ENCODE assay signal across 23 cellular contexts in the genomic region with DNA sequence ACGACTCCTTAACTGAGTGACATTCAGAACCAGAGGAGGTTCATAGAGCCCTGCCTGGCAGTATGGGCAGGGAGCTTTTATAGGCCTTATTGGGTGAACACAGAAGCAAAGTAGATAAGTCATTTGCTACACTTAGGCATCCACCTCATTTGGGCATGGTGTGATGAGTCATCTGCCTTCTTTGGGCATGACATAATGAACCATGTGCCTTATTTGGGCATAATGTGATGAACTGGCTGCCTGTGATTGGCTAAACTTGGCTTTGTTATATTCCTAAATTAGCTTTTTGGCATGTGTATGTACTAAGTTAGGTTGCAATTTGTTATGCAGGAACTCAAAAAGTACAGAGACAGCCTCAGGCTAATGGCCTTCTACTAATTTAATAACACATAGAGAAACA.
A peak's percentile ranks its signal among the peaks of the same experiment; 100 is the strongest.
DNase-seq lines count a peak whose midpoint lies in the region; ATAC-seq and TF ChIP-seq lines count a peak whose summit lies in the region.
"Had no signal": no experiment of that assay in that cellular context is flagged by ENCODE, and none has a peak within 500 bp of the region (broad histone marks: within the 10 kb centered on the region; RNA-seq: fewer than 3 reads in every experiment).

No MANE protein-coding gene starts in this region.

- no peaks in the 10 kb centered on the region for H3K36me3 ChIP-seq in MG63
- no peaks in the 10 kb centered on the region for H3K36me3 ChIP-seq in breast epithelium
- H3K36me3 ChIP-seq: transverse colon, WERI-Rb-1 had no signal

- H3K4me3 ChIP-seq in MG63 (no peak overlapping the region), breast epithelium (no peak overlapping the region)
- H3K4me3 ChIP-seq: body of pancreas, lung, transverse colon had no signal

- TF ChIP-seq CTCF in GM10248 (IDR thresholded peaks at IDR 0.05; ENCODE audit: control extremely low read depth, extremely low read depth, low read depth, missing control alignments) (no peak), breast epithelium (IDR thresholded peaks at IDR 0.05) (no peak)

- intact Hi-C loops in breast epithelium (cut with DNase I; ENCODE audit: low total_unique reads), result no loop called here

- no peak for ATAC-seq in esophagus mucosa
- ATAC-seq: body of pancreas, right cardiac atrium had no signal

- POLR2A ChIA-PET in GM10248 (lab: Yijun Ruan, JAX), result no interaction called here

- H3K27me3 ChIP-seq in MG63 (no peaks in the 10 kb centered on the region), breast epithelium (no peaks in the 10 kb centered on the region)
- H3K27me3 ChIP-seq: body of pancreas, transverse colon had no signal

- no peak overlapping the region for H3K27ac ChIP-seq in breast epithelium
- H3K27ac ChIP-seq: body of pancreas, epithelial cell of prostate, transverse colon, WERI-Rb-1 had no signal

- TF ChIP-seq POLR2A in breast epithelium (IDR thresholded peaks at IDR 0.05), result no peak

- CTCF ChIA-PET in GM10248 (lab: Yijun Ruan, JAX), result interaction anchor here (1.3 to 2.8 kb wide), 3 partner anchors 10 to 15 kb away, joined by 3 to 13 read pairs (median 9); no protein-coding TSS in a partner anchor

- no peaks in the 10 kb centered on the region for H3K9me3 ChIP-seq in MG63
- H3K9me3 ChIP-seq in breast epithelium, result peaks cover 0 to 3% of the 10 kb centered on the region in 2 donors
- H3K9me3 ChIP-seq: body of pancreas, transverse colon had no signal

- no peaks in the 10 kb centered on the region for H3K4me1 ChIP-seq in breast epithelium
- H3K4me1 ChIP-seq: body of pancreas, transverse colon had no signal

- peak; percentile 25 for DNase-seq in EH (ENCODE audit: low read depth)
- peak; percentile 28 for DNase-seq in MG63
- peak; percentile 16 for DNase-seq in astrocyte of the hippocampus (ENCODE audit: low read depth, low spot score)
- peak; percentile 7 for DNase-seq in glomerular visceral epithelial cell (ENCODE audit: extremely low spot score)
- no peak for DNase-seq in DMS 273 (lab: John Stamatoyannopoulos, UW; ENCODE audit: unreplicated experiment)
- no peak for DNase-seq in GM10248 (ENCODE audit: extremely low spot score)
- no peak for DNase-seq in breast epithelium (ENCODE audit: low spot score in 2 of 2)
- DNase-seq: activated CD4-positive, alpha-beta memory T cell treated with anti-CD3 and anti-CD28 coated beads for 36 hours; activated naive CD4-positive, alpha-beta T cell treated with anti-CD3 and anti-CD28 coated beads for 36 hours; activated T-cell treated with anti-CD3 and anti-CD28 coated beads, Interleukin-2, amount 50 U/mL, for 1 hour; body of pancreas; cortex of kidney; head of caudate nucleus; immature natural killer cell; NCI-H446 treated with DMSO at 0.1 percent for 48 hours; right cardiac atrium; Right ventricle myocardium superior; stimulated activated naive CD4-positive, alpha-beta T cell treated with Interleukin-2 at 50 U/mL for 16 hours; transverse colon; WERI-Rb-1 had no signal

Comparison
In these comparisons a context has a peak if more than half of its experiments do, and no peak if none do; other contexts are left out.
1. DNase-seq: peak in EH (single experiment), MG63 (single experiment), astrocyte of the hippocampus (single experiment) and glomerular visceral epithelial cell (single experiment); none in DMS 273 (single experiment), GM10248 (single experiment) and breast epithelium (0 of 2).